In the genomic region with DNA sequence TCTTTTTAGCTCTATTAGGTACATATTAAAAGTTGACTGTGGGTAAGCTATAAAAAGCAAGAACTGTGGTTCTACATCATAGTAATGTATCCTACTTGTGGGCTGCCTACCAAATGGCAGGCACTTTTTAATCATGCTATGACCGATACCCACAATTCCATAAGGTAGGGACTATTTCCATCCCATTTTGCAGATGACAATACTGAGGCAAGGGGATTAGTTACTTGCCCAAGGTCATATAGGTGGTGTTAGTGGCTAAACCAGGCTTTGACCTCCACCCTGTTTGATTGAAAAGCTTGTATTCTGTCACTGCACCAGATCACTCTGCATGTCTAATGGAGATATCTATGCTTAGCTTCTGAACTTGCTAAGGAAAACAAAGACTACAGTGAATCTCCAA, we compare ENCODE assay signal across 25 cellular contexts.
DNase-seq lines count a peak whose midpoint lies in the region; ATAC-seq, FAIRE-seq and TF ChIP-seq lines count a peak whose summit lies in the region.
"Had no signal": no experiment of that assay in that cellular context is flagged by ENCODE, and none has a peak within 500 bp of the region (broad histone marks: within the 10 kb centered on the region; RNA-seq: fewer than 3 reads in every experiment).

No MANE protein-coding gene starts in this region.

- no peaks in the 10 kb centered on the region for H3K9me1 ChIP-seq in K562 (ENCODE audit: control insufficient read depth, insufficient read depth, low read length)

- BruUV-seq in K562 (replicated peaks; lab: Mats Ljungman, UMichigan): no TSS peak

- TF ChIP-seq EP300 in K562 (IDR thresholded peaks at IDR 0.05; ENCODE audit: low read length): no peak

- TF ChIP-seq POLR2A in K562 (conservative IDR thresholded peaks at IDR 0.05): no peak

- H3K27ac ChIP-seq in VCaP: peak overlapping the region; percentile 25; the same call in 1 of the 2 replicates
- no peak overlapping the region for H3K27ac ChIP-seq in K562 (ENCODE audit: extremely low read depth, low read depth, low read length)
- H3K27ac ChIP-seq in osteoblast (ENCODE audit: low read depth, low read length): no peak overlapping the region
- H3K27ac ChIP-seq: BLaER1 had no signal

- no peak for TF ChIP-seq CTCF in VCaP (conservative IDR thresholded peaks at IDR 0.05)
- no peak for TF ChIP-seq CTCF in K562 (IDR thresholded peaks at IDR 0.05 in 2 of 3, conservative IDR thresholded peaks at IDR 0.05 in 1 of 3; ENCODE audit: insufficient read depth in 2 of 3, low read depth in 1 of 3, low read length in 3 of 3)
- TF ChIP-seq CTCF in osteoblast (IDR thresholded peaks at IDR 0.05; ENCODE audit: extremely low read depth, low read depth, low read length): no peak

- no peaks in the 10 kb centered on the region for H3K4me1 ChIP-seq in K562 (replicated peaks in 1 of 2; ENCODE audit: control insufficient read depth in 2 of 2, insufficient read depth in 2 of 2, low read length in 2 of 2)
- peaks cover 5% of the 10 kb centered on the region for H3K4me1 ChIP-seq in osteoblast (ENCODE audit: insufficient read depth, low read length)
- H3K4me1 ChIP-seq: BE2C, BLaER1 had no signal

- in situ Hi-C loops in K562 (cut with MboI): no loop called here

- H3K27me3 ChIP-seq in K562 (ENCODE audit: control insufficient read depth in 2 of 2, insufficient read depth in 2 of 2, low read length in 2 of 2) (no peaks in the 10 kb centered on the region; a peak in 1 of 5 replicates), osteoblast (ENCODE audit: insufficient read depth, low read length) (no peaks in the 10 kb centered on the region)
- H3K27me3 ChIP-seq: BE2C, BLaER1 had no signal

- WGBS in K562 (ENCODE audit: insufficient coverage, low coverage, missing lambda C conversion rate): 6% methylated on average over 1 of the region's 1 CpG

- no peaks in the 10 kb centered on the region for H3K36me3 ChIP-seq in K562 (ENCODE audit: control insufficient read depth, insufficient read depth, low read length)
- no peaks in the 10 kb centered on the region for H3K36me3 ChIP-seq in osteoblast (ENCODE audit: insufficient read depth, low read length)
- H3K36me3 ChIP-seq: BE2C, BLaER1 had no signal

- H3K9me3 ChIP-seq in K562 (replicated peaks; ENCODE audit: control insufficient read depth, insufficient read depth, low read depth, low read length) (no peaks in the 10 kb centered on the region), osteoblast (ENCODE audit: low read depth, low read length) (no peaks in the 10 kb centered on the region)
- H3K9me3 ChIP-seq: BE2C, BLaER1 had no signal

- ATAC-seq in K562 (no peak), HG03025 (IDR thresholded peaks at IDR 0.05; ENCODE audit: low FRiP score, unreplicated experiment) (no peak)
- ATAC-seq: GM12878 had no signal

- H3K4me2 ChIP-seq in K562 (ENCODE audit: insufficient read depth, low read length): no peak overlapping the region
- no peak overlapping the region for H3K4me2 ChIP-seq in osteoblast (ENCODE audit: insufficient read depth, low read length)
- H3K4me2 ChIP-seq: BLaER1 had no signal

- H3K79me2 ChIP-seq in K562 (ENCODE audit: control insufficient read depth, insufficient read depth, low read length) (no peaks in the 10 kb centered on the region), osteoblast (ENCODE audit: insufficient read depth, low read length) (no peaks in the 10 kb centered on the region)

- CTCF ChIA-PET in K562 (lab: Yijun Ruan, JAX; ENCODE audit: low intra/inter-chr PET ratio): no interaction called here

- POLR2A ChIA-PET in K562 (lab: Yijun Ruan, JAX): interaction anchor here (0.6 to 1.4 kb wide), 2 partner anchors 12 to 58 kb away, joined by 3 to 4 read pairs; no protein-coding TSS in a partner anchor

- H4K20me1 ChIP-seq in K562 (replicated peaks; ENCODE audit: control insufficient read depth, insufficient read depth, low read length) (no peaks in the 10 kb centered on the region; the same call in 1 of the 2 replicates), osteoblast (ENCODE audit: insufficient read depth, low read length) (no peaks in the 10 kb centered on the region)
- H4K20me1 ChIP-seq: BLaER1 had no signal

- intact Hi-C loops in K562 (cut with micrococcal nuclease): no loop called here

- no peak overlapping the region for H3K4me3 ChIP-seq in K562
- H3K4me3 ChIP-seq in osteoblast (ENCODE audit: insufficient read depth, low read length): no peak overlapping the region
- H3K4me3 ChIP-seq: BLaER1, GM12878 had no signal

- DNase-seq in K562 (ENCODE audit: extremely low read depth in 1 of 4, low spot score in 3 of 4): no peak
- peak; percentile 32 for DNase-seq in osteoblast (ENCODE audit: insufficient read length, low spot score, missing footprints)
- DNase-seq in RPMI8226: no peak
- DNase-seq: 8988T; ACHN; BE2C; C1 segment of cervical spinal cord; CD4-positive, alpha-beta memory T cell; CD4-positive, CD25-positive, alpha-beta regulatory T cell; CD8-positive, alpha-beta memory T cell; COR-L47; DMS 273 treated with DMSO at 0.1 percent for 48 hours; DMS153; DMS53; DMS79; DND-41; EL; GDM1 had no signal

- FAIRE-seq in K562 (lab: Jason Lieb, UNC): no peak
- FAIRE-seq: A204.1, GM12878, GM12892, GM18507 had no signal

- no peak overlapping the region for H3K9ac ChIP-seq in K562 (ENCODE audit: insufficient read depth in 1 of 2, low read depth in 2 of 2, low read length in 2 of 2)
- H3K9ac ChIP-seq: BLaER1 had no signal

- TF ChIP-seq RAD21 in K562 (CRISPR knock-in tag; conservative IDR thresholded peaks at IDR 0.05 in 1 of 2, IDR thresholded peaks at IDR 0.05 in 1 of 2): no peak

- H2AFZ ChIP-seq in K562 (ENCODE audit: low read depth, low read length) (no peak overlapping the region), osteoblast (ENCODE audit: low read length) (no peak overlapping the region)

TF ChIP-seq in K562, 482 proteins besides CTCF, POLR2A, EP300 and RAD21:
- TF ChIP-seq RBM25 (IDR thresholded peaks at IDR 0.05; ENCODE audit: low read depth, low read length, severe bottlenecking): peak; percentile 64
- no peak for TF ChIP-seq NRF1 (conservative IDR thresholded peaks at IDR 0.05 in 1 of 2, IDR thresholded peaks at IDR 0.05 in 1 of 2)
